Comparison of ENCODE assay signal across 8 cellular contexts in the genomic region with DNA sequence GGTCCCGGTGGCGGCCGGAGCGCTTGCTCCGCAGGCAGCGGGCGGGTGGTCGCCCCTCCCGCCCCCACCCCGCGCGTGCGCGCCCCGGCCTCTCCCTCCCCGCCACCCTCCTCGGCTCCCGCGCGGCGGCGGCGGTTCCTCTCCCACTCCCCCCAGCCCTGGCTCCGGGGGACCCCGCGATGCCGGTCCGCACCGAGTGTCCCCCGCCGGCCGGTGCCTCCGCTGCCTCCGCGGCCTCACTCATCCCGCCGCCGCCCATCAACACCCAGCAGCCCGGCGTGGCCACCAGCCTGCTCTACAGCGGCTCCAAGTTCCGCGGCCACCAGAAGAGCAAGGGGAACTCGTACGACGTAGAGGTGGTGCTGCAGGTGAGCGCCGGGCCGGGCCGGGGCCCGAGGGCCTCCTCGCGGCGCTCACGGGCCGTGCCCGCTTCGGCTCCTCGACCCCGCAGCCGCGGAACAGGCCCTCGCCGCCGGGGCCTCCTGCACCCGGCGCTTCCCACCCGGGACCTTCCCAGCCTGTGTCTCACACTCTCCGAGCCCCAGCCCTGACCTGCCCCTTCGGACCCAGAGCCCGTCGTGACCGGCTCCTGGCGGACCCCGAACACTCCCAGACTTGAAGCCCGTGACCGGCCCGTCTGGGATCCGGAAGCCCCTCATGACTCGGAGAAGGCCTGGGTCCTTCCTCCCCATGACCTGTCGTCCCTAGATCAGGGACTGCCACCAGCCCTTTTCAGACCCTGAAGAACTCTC. TPM values are rescaled to one million over a fixed set of nuclear protein-coding genes. Genes with fewer than 3 reads are reported as not detected.
DNase-seq lines count a peak whose midpoint lies in the region; ATAC-seq and TF ChIP-seq lines count a peak whose summit lies in the region.

No MANE protein-coding gene starts in this region.

- no peaks in the 10 kb centered on the region for H3K9me3 ChIP-seq in lower lobe of right lung

- no peak for TF ChIP-seq CTCF in lower lobe of right lung (IDR thresholded peaks at IDR 0.05)

- H3K36me3 ChIP-seq in lower lobe of right lung, result no peaks in the 10 kb centered on the region

- intact Hi-C loops in lower lobe of right lung (cut with DNase I), result loop anchor here (10.0 kb wide), 1 partner anchor 355 kb away; a partner anchor contains a TSS

- ATAC-seq in HG02678 (IDR thresholded peaks at IDR 0.05; ENCODE audit: unreplicated experiment) (peak; percentile 41), lower lobe of right lung (peak; percentile 55 to 67)

- H3K27me3 ChIP-seq in lower lobe of right lung (ENCODE audit: low read depth), result no peaks in the 10 kb centered on the region

- peak overlapping the region; percentile 84 for H3K27ac ChIP-seq in cingulate gyrus (ENCODE audit: low read depth, low read length)
- peak overlapping the region; percentile 84 for H3K27ac ChIP-seq in lower lobe of right lung
- H3K27ac ChIP-seq in temporal lobe (ENCODE audit: low read depth, low read length), result peak overlapping the region; percentile 47

- peak overlapping the region; percentile 81 for H3K4me3 ChIP-seq in lower lobe of right lung

- peaks cover 38% of the 10 kb centered on the region for H3K4me1 ChIP-seq in lower lobe of right lung

- DNase-seq in stimulated activated CD4-positive, alpha-beta T cell treated with anti-CD3 and anti-CD28 coated beads, Interleukin-15, amount 100 ng/mL, for 24 hours, result peak; percentile 47
- no peak for DNase-seq in stimulated activated CD4-positive, alpha-beta T cell treated with anti-CD3 and anti-CD28 coated beads, Interleukin-12 subunit alpha, Interleukin-12 subunit beta, amount 100 ng/mL, for 4 hours
- DNase-seq in OCI-M1 (lab: John Stamatoyannopoulos, UW) (peak; percentile 38), lower lobe of right lung (peak; percentile 67), NCI-H446 treated with DMSO at 0.1 percent for 48 hours (lab: John Stamatoyannopoulos, UW) (no peak)

RNA-seq across cellular contexts. Expression of a gene that starts 0.5 kb away (rescaled TPM):
- total RNA-seq in lower lobe of right lung (11.9 TPM), temporal lobe (7.4 TPM)

RNA-seq across cellular contexts. Expression of a gene that starts 0.7 kb away (rescaled TPM):
- total RNA-seq in lower lobe of right lung, result 22.9 TPM
- total RNA-seq in temporal lobe, result 25.6 TPM

RNA-seq across cellular contexts. Expression of a gene that starts 48.0 kb away (rescaled TPM):
- total RNA-seq in lower lobe of right lung (29.2 TPM), temporal lobe (11.3 TPM)

Comparison
In these comparisons a context has a peak if more than half of its experiments do, and no peak if none do; other contexts are left out.
1. DNase-seq: peak in stimulated activated CD4-positive, alpha-beta T cell treated with anti-CD3 and anti-CD28 coated beads, Interleukin-15, amount 100 ng/mL, for 24 hours (single experiment), OCI-M1 (single experiment) and lower lobe of right lung (single experiment); none in stimulated activated CD4-positive, alpha-beta T cell treated with anti-CD3 and anti-CD28 coated beads, Interleukin-12 subunit alpha, Interleukin-12 subunit beta, amount 100 ng/mL, for 4 hours (single experiment) and NCI-H446 treated with DMSO at 0.1 percent for 48 hours (single experiment).
2. Peak in every context shown above with its lines, with median percentiles within 50 percentile points of each other: H3K27ac ChIP-seq.